Comparison of ENCODE assay signal across 17 cellular contexts in genomic region chr2:16570516-16570915, GRCh38.
A peak's percentile ranks its signal among the peaks of the same experiment; 100 is the strongest.
DNase-seq lines count a peak whose midpoint lies in the region; ATAC-seq, FAIRE-seq and TF ChIP-seq lines count a peak whose summit lies in the region.
"Had no signal": no experiment of that assay in that cellular context is flagged by ENCODE, and none has a peak within 500 bp of the region (broad histone marks: within the 10 kb centered on the region; RNA-seq: fewer than 3 reads in every experiment).

No MANE protein-coding gene starts in this region.

- no peak for TF ChIP-seq CTCF in right atrium auricular region (IDR thresholded peaks at IDR 0.05)
- TF ChIP-seq CTCF in gastrocnemius medialis (IDR thresholded peaks at IDR 0.05 in 4 of 5, conservative IDR thresholded peaks at IDR 0.05 in 1 of 5): no peak
- no peak for TF ChIP-seq CTCF in esophagus squamous epithelium (IDR thresholded peaks at IDR 0.05)

- H3K27ac Mint-ChIP-seq in memory B cell: peak overlapping the region; percentile 55
- H3K27ac Mint-ChIP-seq: B cell; CD8-positive, alpha-beta memory T cell had no signal

- peaks cover 0 to 6% of the 10 kb centered on the region in 2 donors for H3K4me1 ChIP-seq in right atrium auricular region
- peaks cover 28 to 52% of the 10 kb centered on the region in 2 donors for H3K4me1 ChIP-seq in gastrocnemius medialis
- H3K4me1 ChIP-seq in esophagus squamous epithelium: no peaks in the 10 kb centered on the region
- H3K4me1 ChIP-seq: HAP-1 had no signal

- no peak for DNase-seq in left ventricle myocardium superior
- DNase-seq in right atrium auricular region (ENCODE audit: low spot score): no peak
- no peak for DNase-seq in memory B cell (ENCODE audit: low spot score in 2 of 2)
- DNase-seq in gastrocnemius medialis: no peak
- no peak for DNase-seq in esophagus squamous epithelium (lab: John Stamatoyannopoulos, UW)
- DNase-seq in H54 (ENCODE audit: insufficient read length, low spot score): no peak
- DNase-seq: CD8-positive, alpha-beta memory T cell; COR-L47; DMS 273 treated with DMSO at 0.1 percent for 48 hours; DMS53; DND-41; EL had no signal

- H3K27me3 ChIP-seq in right atrium auricular region (no peaks in the 10 kb centered on the region), gastrocnemius medialis (no peaks in the 10 kb centered on the region), esophagus squamous epithelium (no peaks in the 10 kb centered on the region)
- H3K27me3 ChIP-seq: BLaER1 treated with 17β-estradiol and CSF1 and Interleukin-3, amounts not matched to agents 10 nM and 100 nM had no signal

- H3K9me3 ChIP-seq in right atrium auricular region (no peaks in the 10 kb centered on the region), gastrocnemius medialis (no peaks in the 10 kb centered on the region), esophagus squamous epithelium (no peaks in the 10 kb centered on the region)
- H3K9me3 ChIP-seq: HAP-1 had no signal

- peak; percentile 80 for ATAC-seq in left ventricle myocardium superior
- no peak for ATAC-seq in memory B cell (ENCODE audit: low read depth)
- peak in 1 of 2 donors; percentile 46 for ATAC-seq in gastrocnemius medialis
- ATAC-seq: GM12878 had no signal

- H3K4me3 Mint-ChIP-seq in memory B cell: no peak overlapping the region
- H3K4me3 Mint-ChIP-seq: B cell; CD8-positive, alpha-beta memory T cell had no signal

- H3K4me3 ChIP-seq in right atrium auricular region (no peak overlapping the region), gastrocnemius medialis (no peak overlapping the region), esophagus squamous epithelium (no peak overlapping the region)
- H3K4me3 ChIP-seq: BLaER1 treated with 17β-estradiol and CSF1 and Interleukin-3, amounts not matched to agents 10 nM and 100 nM; GM12878; HAP-1 had no signal

- peaks cover 16% of the 10 kb centered on the region for H3K4me1 Mint-ChIP-seq in memory B cell
- H3K4me1 Mint-ChIP-seq: B cell; CD8-positive, alpha-beta memory T cell had no signal

- 77 to 92% methylated on average over 3 of the region's 3 CpGs for WGBS in esophagus squamous epithelium, 2 donors

- in situ Hi-C loops in gastrocnemius medialis (cut with MboI; ENCODE audit: low sequenced_read_pairs in 4 of 4): no loop called here

- peaks cover 42% of the 10 kb centered on the region for H3K36me3 Mint-ChIP-seq in memory B cell

- intact Hi-C loops in left ventricle myocardium superior (cut with micrococcal nuclease) (no loop called here), gastrocnemius medialis (cut with DNase I; ENCODE audit: low total_unique reads) (no loop called here), esophagus squamous epithelium (cut with DNase I) (no loop called here)

- H3K36me3 ChIP-seq in right atrium auricular region: no peaks in the 10 kb centered on the region
- no peaks in the 10 kb centered on the region for H3K36me3 ChIP-seq in gastrocnemius medialis
- peaks cover 0 to under 1% (median 0%) of the 10 kb centered on the region in 3 donors for H3K36me3 ChIP-seq in esophagus squamous epithelium
- H3K36me3 ChIP-seq: HAP-1 had no signal

- TF ChIP-seq POLR2A in gastrocnemius medialis (IDR thresholded peaks at IDR 0.05): no peak
- no peak for TF ChIP-seq POLR2A in esophagus squamous epithelium (IDR thresholded peaks at IDR 0.05)
- no peak for TF ChIP-seq POLR2A in H54 (IDR thresholded peaks at IDR 0.05; ENCODE audit: low read depth, low read length)

- FAIRE-seq in H54 (lab: Jason Lieb, UNC): no peak
- FAIRE-seq: GM12878, H1 had no signal

- no peak overlapping the region for H3K27ac ChIP-seq in right atrium auricular region
- peak overlapping the region; percentile 73 to 86 (median 79) for H3K27ac ChIP-seq in gastrocnemius medialis
- H3K27ac ChIP-seq in esophagus squamous epithelium: no peak overlapping the region
- H3K27ac ChIP-seq: BLaER1 treated with 17β-estradiol and CSF1 and Interleukin-3, amounts not matched to agents 10 nM and 100 nM had no signal

- H3K9me3 Mint-ChIP-seq in memory B cell: no peaks in the 10 kb centered on the region

- H3K27me3 Mint-ChIP-seq in memory B cell: no peaks in the 10 kb centered on the region
- H3K27me3 Mint-ChIP-seq: B cell; CD8-positive, alpha-beta memory T cell had no signal

Comparison
In these comparisons a context has a peak if more than half of its experiments do, and no peak if none do; other contexts are left out.
1. H3K27ac ChIP-seq: peak in gastrocnemius medialis (4 of 4); none in right atrium auricular region (0 of 2) and esophagus squamous epithelium (0 of 4).